Comparison of ENCODE assay signal across 19 cellular contexts in the genomic region with DNA sequence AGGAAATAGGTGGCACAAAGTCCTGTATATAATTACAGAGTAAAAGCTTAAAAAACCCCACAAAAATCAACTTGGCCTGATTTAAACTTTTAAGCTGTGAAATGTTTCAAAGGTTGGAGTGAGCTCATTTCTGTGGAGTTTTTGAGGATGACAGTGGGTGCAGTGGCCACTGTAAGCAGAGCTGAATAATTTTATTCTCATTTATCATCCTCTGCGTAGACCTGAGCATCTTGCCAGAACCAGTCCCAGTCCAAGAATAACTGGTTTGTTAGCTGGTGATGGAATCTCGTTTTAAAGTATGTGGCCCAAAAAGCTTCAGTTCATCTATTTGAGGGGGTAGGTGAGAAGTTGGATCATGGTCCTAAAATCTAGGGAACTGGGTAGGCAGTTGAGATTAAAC.
A peak's percentile ranks its signal among the peaks of the same experiment; 100 is the strongest.
DNase-seq lines count a peak whose midpoint lies in the region; ATAC-seq, FAIRE-seq and TF ChIP-seq lines count a peak whose summit lies in the region.
"Had no signal": no experiment of that assay in that cellular context is flagged by ENCODE, and none has a peak within 500 bp of the region (broad histone marks: within the 10 kb centered on the region; RNA-seq: fewer than 3 reads in every experiment).

No MANE protein-coding gene starts in this region.

- no peak for TF ChIP-seq CTCF in AG10803 (conservative IDR thresholded peaks at IDR 0.05; ENCODE audit: low read length)
- TF ChIP-seq CTCF in fibroblast of mammary gland (conservative IDR thresholded peaks at IDR 0.05; ENCODE audit: control insufficient read depth, insufficient read depth, low read depth, low read length): no peak
- TF ChIP-seq CTCF in D721Med (IDR thresholded peaks at IDR 0.05; ENCODE audit: insufficient read depth, missing control alignments): no peak
- TF ChIP-seq CTCF in GM20000 (IDR thresholded peaks at IDR 0.05; ENCODE audit: extremely low read depth, missing control alignments): no peak

- no peak overlapping the region for H3K4me3 ChIP-seq in AG10803 (ENCODE audit: low read length)
- H3K4me3 ChIP-seq in fibroblast of mammary gland (ENCODE audit: control insufficient read depth, low read depth, low read length): no peak overlapping the region
- H3K4me3 ChIP-seq: BLaER1 treated with 17β-estradiol and CSF1 and Interleukin-3, amounts not matched to agents 10 nM and 100 nM; HAP-1 had no signal

- FAIRE-seq in D721Med (lab: Jason Lieb, UNC): no peak
- FAIRE-seq: A204.1, G401.6, GM12892, H1, HepG2, HTR-8/SVneo had no signal

- ATAC-seq in HG03139 (IDR thresholded peaks at IDR 0.05; ENCODE audit: unreplicated experiment): no peak
- ATAC-seq: HepG2 had no signal

- peak; percentile 46 for DNase-seq in AG10803 (ENCODE audit: low read depth)
- peak; percentile 37 for DNase-seq in GM03348 (ENCODE audit: low spot score)
- peak; percentile 58 for DNase-seq in fibroblast of mammary gland (ENCODE audit: low read depth)
- DNase-seq in stromal cell of bone marrow (ENCODE audit: low read depth): peak; percentile 70
- DNase-seq in D721Med (ENCODE audit: insufficient read length, low spot score): no peak
- DNase-seq in GM20000 (ENCODE audit: low spot score): no peak
- DNase-seq: Calu3; CD4-positive, CD25-positive, alpha-beta regulatory T cell; DMS79; EL had no signal

Comparison
In these comparisons a context has a peak if more than half of its experiments do, and no peak if none do; other contexts are left out.
1. DNase-seq: peak in AG10803 (single experiment), GM03348 (single experiment), fibroblast of mammary gland (single experiment) and stromal cell of bone marrow (single experiment); none in D721Med (single experiment) and GM20000 (single experiment).